ENCODE assay signal across 13 cellular contexts in genomic region chr9:90893706-90894105, GRCh38.
DNase-seq lines count a peak whose midpoint lies in the region; ATAC-seq, FAIRE-seq and TF ChIP-seq lines count a peak whose summit lies in the region.
"Had no signal": no experiment of that assay in that cellular context is flagged by ENCODE, and none has a peak within 500 bp of the region (broad histone marks: within the 10 kb centered on the region; RNA-seq: fewer than 3 reads in every experiment).

No MANE protein-coding gene starts in this region.

- no peak for ATAC-seq in HG03045 (IDR thresholded peaks at IDR 0.05; ENCODE audit: unreplicated experiment)
- ATAC-seq: CD8-positive, alpha-beta T cell had no signal

- no peaks in the 10 kb centered on the region for H4K20me1 ChIP-seq in H1 (replicated peaks in 1 of 2; ENCODE audit: control insufficient read depth in 1 of 2, insufficient read depth in 2 of 2, low read length in 2 of 2)

- H3K9me3 ChIP-seq in H1 (ENCODE audit: insufficient read depth in 2 of 2, low read depth in 1 of 2, low read length in 1 of 2) (no peaks in the 10 kb centered on the region), neuronal stem cell (replicated peaks in 1 of 2; ENCODE audit: control insufficient read depth in 2 of 2, insufficient read depth in 1 of 2, low read depth in 1 of 2, low read length in 2 of 2) (no peaks in the 10 kb centered on the region), esophagus squamous epithelium (no peaks in the 10 kb centered on the region)

- no peak for TF ChIP-seq EP300 in H1 (IDR thresholded peaks at IDR 0.05; ENCODE audit: borderline replicate concordance in 1 of 2, low read depth in 2 of 2, low read length in 2 of 2)

- H4K91ac ChIP-seq in H1 (replicated peaks; ENCODE audit: insufficient read length, low read length) = peak overlapping the region; percentile 29
- no peak overlapping the region for H4K91ac ChIP-seq in neuronal stem cell (ENCODE audit: low read depth, low read length, poor library complexity)

- CTCF ChIA-PET in H1 (lab: Charles Lee; ENCODE audit: partially characterized antibody) = interaction anchor here (0.6 to 2.6 kb wide), 6 partner anchors 10 to 568 kb away, joined by 3 to 15 read pairs (median 3); no protein-coding TSS in a partner anchor

- H3K27ac ChIP-seq in H1 (ENCODE audit: low read depth, low read length) (no peak overlapping the region), neuronal stem cell (replicated peaks; ENCODE audit: low read length) (no peak overlapping the region), esophagus squamous epithelium (no peak overlapping the region)
- H3K27ac ChIP-seq: 22Rv1, GM23248 had no signal

- no peak overlapping the region for H3K4ac ChIP-seq in H1 (replicated peaks; ENCODE audit: insufficient read length, low read depth, low read length)
- no peak overlapping the region for H3K4ac ChIP-seq in neuronal stem cell (ENCODE audit: low read length)

- H3K4me2 ChIP-seq in H1 (ENCODE audit: insufficient read depth in 1 of 2, low read depth in 2 of 2, low read length in 2 of 2) (no peak overlapping the region), neuronal stem cell (ENCODE audit: insufficient read depth, low read length, poor library complexity, severe bottlenecking) (no peak overlapping the region)

- no peak overlapping the region for H4K5ac ChIP-seq in H1 (ENCODE audit: insufficient read length, low read depth, low read length)

- H3K23ac ChIP-seq in H1 (ENCODE audit: insufficient read length) (no peak overlapping the region), neuronal stem cell (ENCODE audit: low read depth, low read length, poor library complexity) (no peak overlapping the region)

- H2BK20ac ChIP-seq in H1 (ENCODE audit: low read length) = no peak overlapping the region

- H3K9ac ChIP-seq in H1 (replicated peaks in 1 of 4; ENCODE audit: extremely low read depth in 1 of 4, low read depth in 3 of 4, low read length in 3 of 4) = no peak overlapping the region
- no peak overlapping the region for H3K9ac ChIP-seq in neuronal stem cell (ENCODE audit: low read depth, low read length, poor library complexity)
- H3K9ac ChIP-seq: GM23248 had no signal

- H3K79me1 ChIP-seq in H1 (ENCODE audit: low read depth, low read length) = no peaks in the 10 kb centered on the region
- H3K79me1 ChIP-seq in neuronal stem cell (ENCODE audit: low read depth, low read length) = no peaks in the 10 kb centered on the region

- H2AFZ ChIP-seq in H1 (ENCODE audit: low read length) = no peak overlapping the region
- H2AFZ ChIP-seq in neuronal stem cell (ENCODE audit: low read length) = no peak overlapping the region
- H2AFZ ChIP-seq: GM23248 had no signal

- no peak overlapping the region for H4K8ac ChIP-seq in H1 (ENCODE audit: extremely low read depth, insufficient read depth, low read length)
- no peak overlapping the region for H4K8ac ChIP-seq in neuronal stem cell (ENCODE audit: low read depth, low read length)

- no peak for TF ChIP-seq RAD21 in H1 (IDR thresholded peaks at IDR 0.05 in 1 of 2, conservative IDR thresholded peaks at IDR 0.05 in 1 of 2; ENCODE audit: low read depth in 2 of 2, low read length in 2 of 2)

- H3K27me3 ChIP-seq in H1 (replicated peaks in 1 of 4; ENCODE audit: control insufficient read depth in 3 of 4, extremely low read depth in 1 of 4, insufficient read depth in 3 of 4, low read length in 3 of 4) (no peaks in the 10 kb centered on the region), neuronal stem cell (ENCODE audit: control insufficient read depth in 3 of 3, insufficient read depth in 3 of 3, low read depth in 1 of 3, low read length in 3 of 3) (peaks cover 0 to 11% (median 0%) of the 10 kb centered on the region in 3 experiments), esophagus squamous epithelium (no peaks in the 10 kb centered on the region)

- no peak for FAIRE-seq in H1 (lab: Jason Lieb, UNC)
- FAIRE-seq: GM18507 had no signal

- no peak for TF ChIP-seq POLR2A in H1 (IDR thresholded peaks at IDR 0.05; ENCODE audit: control extremely low read depth in 1 of 2, low read depth in 2 of 2, low read length in 2 of 2)
- no peak for TF ChIP-seq POLR2A in esophagus squamous epithelium (IDR thresholded peaks at IDR 0.05)

- WGBS in H1 (ENCODE audit: extremely low coverage in 1 of 2, insufficient coverage in 1 of 2, insufficient read length in 1 of 2, insufficient replicate concordance in 2 of 2, low coverage in 1 of 2, low lambda C conversion rate in 2 of 2, missing lambda C conversion rate in 1 of 2), 2 experiments = 86% methylated on average over 4 of the region's 4 CpGs; no CpG with 5 or more reads in 1 of the 2 experiments
- WGBS in neuronal stem cell (ENCODE audit: extremely low coverage in 2 of 2, insufficient read length in 2 of 2, insufficient replicate concordance in 1 of 2), 2 donors = no CpG with 5 or more reads among the region's 4 CpGs
- 61 to 77% methylated on average over 3 to 4 of the region's 4 CpGs for WGBS in esophagus squamous epithelium, 2 donors

- H3K4me3 ChIP-seq in H1 (ENCODE audit: extremely low read depth in 1 of 4, insufficient read depth in 2 of 4, low read depth in 3 of 4, low read length in 4 of 4) (no peak overlapping the region), neuronal stem cell (ENCODE audit: low read length in 2 of 2) (no peak overlapping the region), esophagus squamous epithelium (no peak overlapping the region)
- H3K4me3 ChIP-seq: GM23248 had no signal

- H3K79me2 ChIP-seq in H1 (ENCODE audit: control insufficient read depth in 1 of 2, insufficient read depth in 2 of 2, low read length in 2 of 2) = no peaks in the 10 kb centered on the region

- TF ChIP-seq CTCF in H1 (IDR thresholded peaks at IDR 0.05; ENCODE audit: control extremely low read depth in 1 of 3, insufficient read depth in 1 of 3, low read depth in 1 of 3, low read length in 3 of 3) (no peak), esophagus squamous epithelium (IDR thresholded peaks at IDR 0.05) (no peak)

- H3K56ac ChIP-seq in H1 (replicated peaks; ENCODE audit: insufficient read length, low read depth, low read length) = no peak overlapping the region

- peaks cover 7 to 23% (median 19%) of the 10 kb centered on the region in 4 experiments for H3K4me1 ChIP-seq in H1 (replicated peaks in 1 of 4; ENCODE audit: control insufficient read depth in 3 of 4, insufficient read depth in 4 of 4, low read length in 3 of 4)
- peaks cover 0 to 14% of the 10 kb centered on the region in 2 donors for H3K4me1 ChIP-seq in neuronal stem cell (ENCODE audit: control insufficient read depth in 2 of 2, insufficient read depth in 1 of 2, low read depth in 1 of 2, low read length in 2 of 2)
- H3K4me1 ChIP-seq in esophagus squamous epithelium = no peaks in the 10 kb centered on the region

- no peak overlapping the region for H2BK15ac ChIP-seq in H1 (ENCODE audit: low read length)
- H2BK15ac ChIP-seq in neuronal stem cell (ENCODE audit: low read length) = no peak overlapping the region

- H3K14ac ChIP-seq in H1 (ENCODE audit: insufficient read length) = no peak overlapping the region
- peak overlapping the region; percentile 48 for H3K14ac ChIP-seq in neuronal stem cell (ENCODE audit: low read length)

- DNase-seq in NCI-H510A treated with DMSO at 0.1 percent for 48 hours (lab: John Stamatoyannopoulos, UW) (peak; percentile 14), NCI-H510A (lab: John Stamatoyannopoulos, UW) (no peak), H1 (ENCODE audit: low read depth in 1 of 2, low spot score in 2 of 2) (no peak), neuronal stem cell (ENCODE audit: low spot score) (no peak), NCI-H1417 (lab: John Stamatoyannopoulos, UW) (no peak), esophagus squamous epithelium (lab: John Stamatoyannopoulos, UW) (no peak)
- DNase-seq: CD8-positive, alpha-beta T cell; COR-L47; GM23248; H7 had no signal

- H2BK120ac ChIP-seq in H1 (replicated peaks; ENCODE audit: low read depth, low read length) (no peak overlapping the region), neuronal stem cell (ENCODE audit: low read depth, low read length) (no peak overlapping the region)

- intact Hi-C loops in esophagus squamous epithelium (cut with DNase I) = no loop called here

- POLR2A ChIA-PET in H1 (lab: Charles Lee; ENCODE audit: partially characterized antibody) = no interaction called here

- H2BK5ac ChIP-seq in H1 (ENCODE audit: low read depth, low read length) (no peak overlapping the region), neuronal stem cell (ENCODE audit: low read length) (no peak overlapping the region)

- H3K18ac ChIP-seq in H1 (ENCODE audit: extremely low read depth, low read length) (no peak overlapping the region), neuronal stem cell (ENCODE audit: low read length) (no peak overlapping the region)

- H2AK5ac ChIP-seq in H1 (ENCODE audit: low read depth, low read length) = no peak overlapping the region
- no peak overlapping the region for H2AK5ac ChIP-seq in neuronal stem cell (ENCODE audit: low read depth, low read length)

- H3K23me2 ChIP-seq in H1 (ENCODE audit: low read depth, low read length) = no peaks in the 10 kb centered on the region; the same call in 1 of the 2 replicates

- H2BK12ac ChIP-seq in H1 (ENCODE audit: low read depth, low read length) (no peak overlapping the region; the same call in 1 of the 2 replicates), neuronal stem cell (ENCODE audit: low read length) (no peak overlapping the region)

- H3K36me3 ChIP-seq in H1 (ENCODE audit: control insufficient read depth in 2 of 4, insufficient read depth in 4 of 4, low read length in 3 of 4) (no peaks in the 10 kb centered on the region), neuronal stem cell (replicated peaks in 1 of 2; ENCODE audit: control insufficient read depth in 2 of 2, insufficient read depth in 2 of 2, low read length in 2 of 2) (no peaks in the 10 kb centered on the region), esophagus squamous epithelium (peaks cover 0 to 94% (median 0%) of the 10 kb centered on the region in 3 donors)

TF ChIP-seq in H1, 55 proteins besides CTCF, POLR2A, EP300 and RAD21 (continues in another document):
- TF ChIP-seq BRCA1 (IDR thresholded peaks at IDR 0.05; ENCODE audit: low read depth, low read length) (no peak), SUZ12 (IDR thresholded peaks at IDR 0.05; ENCODE audit: low read length) (no peak), SIN3A (conservative IDR thresholded peaks at IDR 0.05 in 1 of 2, IDR thresholded peaks at IDR 0.05 in 1 of 2; ENCODE audit: low read depth in 1 of 2, low read length in 2 of 2) (no peak), RNF2 (IDR thresholded peaks at IDR 0.05; ENCODE audit: borderline replicate concordance, low read depth, low read length, missing control alignments, poor library complexity, severe bottlenecking) (no peak), USF2 (IDR thresholded peaks at IDR 0.05; ENCODE audit: low read length) (no peak), SRF (IDR thresholded peaks at IDR 0.05; ENCODE audit: low read depth, low read length) (no peak), EZH2 (IDR thresholded peaks at IDR 0.05; ENCODE audit: low read depth, low read length, severe bottlenecking) (no peak)
